ENCODE assay signal across 13 cellular contexts in genomic region chr10:61719475-61719874, GRCh38. TPM values are rescaled to one million over a fixed set of nuclear protein-coding genes. Genes with fewer than 3 reads are reported as not detected.
"Had no signal": no experiment of that assay in that cellular context is flagged by ENCODE, and none has a peak within 500 bp of the region (broad histone marks: within the 10 kb centered on the region; RNA-seq: fewer than 3 reads in every experiment).

No MANE protein-coding gene starts in this region.

RNA-seq across cellular contexts. Expression of gene CABCOCO1, which starts 56.7 kb away (rescaled TPM):
- total RNA-seq: activated naive CD4-positive, alpha-beta T cell treated with anti-CD3 and anti-CD28 coated beads for 36 hours; activated naive CD4-positive, alpha-beta T cell treated with anti-CD3 and anti-CD28 coated beads, Interleukin-2, amount 50 U/mL, for 72 hours; activated naive CD8-positive, alpha-beta T cell treated with anti-CD3 and anti-CD28 coated beads for 36 hours; activated naive CD8-positive, alpha-beta T cell treated with anti-CD3 and anti-CD28 coated beads, Interleukin-2, amount 10 ng/mL, durations not matched to agents 7 days and 5 days; activated T-cell treated with anti-CD3 and anti-CD28 coated beads, Interleukin-2, amount 50 U/mL, for 4 hours; activated T-cell treated with anti-CD3 and anti-CD28 coated beads, Interleukin-2, amount 50 U/mL, for 72 hours; activated T-helper 1 cell treated with anti-CD3 and anti-CD28 coated beads, Interleukin-12 subunit alpha, Interleukin-12 subunit beta, Interleukin-2, Interleukin-4 antibody, amounts not matched to agents 30 ng/mL and 10 ng/mL and 1 ng/mL, durations not matched to agents 14 hours and 24 hours and 36 hours; activated T-helper 17 cell treated with anti-CD3 and anti-CD28 coated beads, Interleukin-2, amount 50 U/mL, for 72 hours; activated T-helper 2 cell treated with anti-CD3 and anti-CD28 coated beads, Interferon-gamma antibody, Interleukin-2, Interleukin-4, amounts not matched to agents 10 μg/mL and 5 μg/mL and 100 μg/mL, durations not matched to agents 14 hours and 24 hours and 36 hours; ascending aorta; body of pancreas; bronchial epithelial cell; cardiac septum had no signal
